ENCODE assay signal across 18 cellular contexts in genomic region chr9:30944233-30944585, GRCh38.
DNase-seq lines count a peak whose midpoint lies in the region; ATAC-seq, FAIRE-seq and TF ChIP-seq lines count a peak whose summit lies in the region.
"Had no signal": no experiment of that assay in that cellular context is flagged by ENCODE, and none has a peak within 500 bp of the region (broad histone marks: within the 10 kb centered on the region; RNA-seq: fewer than 3 reads in every experiment).

No MANE protein-coding gene starts in this region.

- no peaks in the 10 kb centered on the region for H3K27me3 ChIP-seq in HepG2 (ENCODE audit: control insufficient read depth in 1 of 2, insufficient read depth in 2 of 2, low read length in 2 of 2)
- no peaks in the 10 kb centered on the region for H3K27me3 ChIP-seq in spleen (replicated peaks in 1 of 7)
- H3K27me3 ChIP-seq: BLaER1 had no signal

- POLR2A ChIA-PET in HepG2 (lab: Yijun Ruan, JAX): no interaction called here

- intact Hi-C loops in Right ventricle myocardium inferior (cut with DNase I) (no loop called here), cardiac septum (cut with DNase I) (no loop called here), HepG2 (cut with micrococcal nuclease; ENCODE audit: unreplicated experiment) (no loop called here), spleen (cut with DNase I; ENCODE audit: low total_unique reads) (no loop called here)

- H3K27ac ChIP-seq in HepG2 (ENCODE audit: extremely low read length, insufficient read depth, low read length) (no peak overlapping the region), spleen (no peak overlapping the region)
- H3K27ac ChIP-seq: BLaER1, GM23248 had no signal

- no peak overlapping the region for H3K4me3 ChIP-seq in HepG2 (replicated peaks in 1 of 3; ENCODE audit: insufficient read depth in 1 of 3, low read depth in 2 of 3, low read length in 3 of 3)
- H3K4me3 ChIP-seq in spleen: no peak overlapping the region
- H3K4me3 ChIP-seq: BLaER1, GM23248, HAP-1 had no signal

- H3K4me2 ChIP-seq in HepG2 (ENCODE audit: low read depth, low read length): no peak overlapping the region
- H3K4me2 ChIP-seq: BLaER1 had no signal

- no peaks in the 10 kb centered on the region for H3K9me3 ChIP-seq in HepG2 (ENCODE audit: low read length)
- H3K9me3 ChIP-seq in spleen: peaks cover 0 to 51% (median 36%) of the 10 kb centered on the region in 8 donors
- H3K9me3 ChIP-seq: BLaER1, HAP-1 had no signal

- DNase-seq in Right ventricle myocardium inferior (ENCODE audit: missing footprints) (peak; percentile 37), cardiac septum (ENCODE audit: low spot score) (no peak), HepG2 (ENCODE audit: low spot score) (no peak), spleen (peak; percentile 51), cerebellum (ENCODE audit: low spot score) (no peak), cerebellar cortex (ENCODE audit: low spot score) (no peak), OCI-M1 (lab: John Stamatoyannopoulos, UW) (no peak)
- DNase-seq: 8988T; CD4-positive, alpha-beta memory T cell; DMS153; DMS79; GDM1; GM23248 had no signal

- CTCF ChIA-PET in HepG2 (lab: Yijun Ruan, JAX; ENCODE audit: low intra/inter-chr PET ratio, low total read pairs): no interaction called here

- no peak for TF ChIP-seq POLR2A in HepG2 (IDR thresholded peaks at IDR 0.05; ENCODE audit: insufficient read depth in 1 of 2, low read depth in 2 of 2, low read length in 2 of 2)
- no peak for TF ChIP-seq POLR2A in spleen (IDR thresholded peaks at IDR 0.05)

- no peak for FAIRE-seq in HepG2 (lab: Jason Lieb, UNC)
- FAIRE-seq: GM12892, GM18507, HTR-8/SVneo had no signal

- TF ChIP-seq RAD21 in HepG2 (CRISPR knock-in tag; IDR thresholded peaks at IDR 0.05): no peak

- BruUV-seq in HepG2 (replicated peaks; lab: Mats Ljungman, UMichigan): no TSS peak

- H3K4me1 ChIP-seq in HepG2 (ENCODE audit: insufficient read depth, low read length) (no peaks in the 10 kb centered on the region), spleen (no peaks in the 10 kb centered on the region)
- H3K4me1 ChIP-seq: BLaER1, HAP-1 had no signal

- TF ChIP-seq CTCF in HepG2 (CRISPR knock-in tag; IDR thresholded peaks at IDR 0.05) (no peak), spleen (IDR thresholded peaks at IDR 0.05 in 8 of 11, conservative IDR thresholded peaks at IDR 0.05 in 3 of 11) (no peak)

- ATAC-seq in Right ventricle myocardium inferior (no peak), HepG2 (peak; percentile 43)

- H3K9ac ChIP-seq in HepG2 (ENCODE audit: insufficient read depth, low read depth, low read length): no peak overlapping the region
- H3K9ac ChIP-seq: BLaER1, GM23248 had no signal

- no peaks in the 10 kb centered on the region for H3K36me3 ChIP-seq in HepG2 (replicated peaks in 1 of 2; ENCODE audit: control insufficient read depth in 1 of 2, insufficient read depth in 2 of 2, low read length in 2 of 2)
- no peaks in the 10 kb centered on the region for H3K36me3 ChIP-seq in spleen
- H3K36me3 ChIP-seq: BLaER1, HAP-1 had no signal

- H2AFZ ChIP-seq in HepG2 (ENCODE audit: low read length): no peak overlapping the region
- H2AFZ ChIP-seq: GM23248 had no signal

- no peaks in the 10 kb centered on the region for H3K79me2 ChIP-seq in HepG2 (ENCODE audit: insufficient read depth, low read length)

- in situ Hi-C loops in HepG2 (cut with HindIII; ENCODE audit: extremely low pct_ligation_motif_present, low pct_unique_long_range_greater_than_20kb): no loop called here

- TF ChIP-seq EP300 in HepG2 (IDR thresholded peaks at IDR 0.05; ENCODE audit: low read depth in 2 of 2, low read length in 2 of 2): no peak
- TF ChIP-seq EP300 in HepG2 (CRISPR knock-in tag; IDR thresholded peaks at IDR 0.05; ENCODE audit: borderline replicate concordance): no peak

- no peaks in the 10 kb centered on the region for H4K20me1 ChIP-seq in HepG2 (ENCODE audit: insufficient read depth, low read length)
- H4K20me1 ChIP-seq: BLaER1 had no signal

- 0% methylated on average over 2 of the region's 6 CpGs for WGBS in HepG2 (ENCODE audit: low lambda C conversion rate)
- WGBS in spleen, 5 donors: 86 to 96% (median 90%) methylated on average over 6 of the region's 6 CpGs

TF ChIP-seq in HepG2, 621 proteins besides CTCF, POLR2A, EP300 and RAD21:
- TF ChIP-seq SP1 (IDR thresholded peaks at IDR 0.05) (no peak), SP1 (CRISPR knock-in tag; IDR thresholded peaks at IDR 0.05) (no peak), NFIB (CRISPR knock-in tag; IDR thresholded peaks at IDR 0.05; ENCODE audit: borderline replicate concordance) (no peak), SRY (CRISPR knock-in tag; IDR thresholded peaks at IDR 0.05) (no peak)

Comparison
In these comparisons a context has a peak if more than half of its experiments do, and no peak if none do; other contexts are left out.
1. DNase-seq: peak in Right ventricle myocardium inferior (single experiment) and spleen (single experiment); none in cardiac septum (single experiment), HepG2 (single experiment), cerebellum (single experiment), cerebellar cortex (single experiment) and OCI-M1 (single experiment).